In genomic region chr12:27501956-27502562, GRCh38 we compare ENCODE assay signal across 23 cellular contexts. TPM values are rescaled to one million over a fixed set of nuclear protein-coding genes. Genes with fewer than 3 reads are reported as not detected.
"Had no signal": no experiment of that assay in that cellular context is flagged by ENCODE, and none has a peak within 500 bp of the region (broad histone marks: within the 10 kb centered on the region; RNA-seq: fewer than 3 reads in every experiment).

No MANE protein-coding gene starts in this region.

- H3K9me3 ChIP-seq: colonic mucosa, tibial nerve had no signal

- H3K79me2 ChIP-seq: parathyroid adenoma had no signal

- H3K9me3 Mint-ChIP-seq: central memory CD8-positive, alpha-beta T cell had no signal

- H3K4me3 ChIP-seq: colonic mucosa, lung, smooth muscle cell, tibial nerve had no signal

- H3K4me3 Mint-ChIP-seq: central memory CD8-positive, alpha-beta T cell; nephron; stimulated activated naive B cell treated with anti-CD40 and anti-IgM and Interleukin-4, amounts not matched to agents 10 μg/mL and 1 μg/mL and 100 μg/mL, for 72 hours had no signal

- H3K4me1 ChIP-seq: colonic mucosa, foreskin keratinocyte, parathyroid adenoma, tibial nerve had no signal

- H3K27ac Mint-ChIP-seq: nephron; stimulated activated naive B cell treated with anti-CD40 and anti-IgM and Interleukin-4, amounts not matched to agents 10 μg/mL and 1 μg/mL and 100 μg/mL, for 72 hours had no signal

- DNase-seq: activated CD4-positive, alpha-beta T cell treated with anti-CD3 and anti-CD28 coated beads, Interleukin-2, amount 50 U/mL, for 1 hour; aorta; brain microvascular endothelial cell; colonic mucosa; foreskin keratinocyte; hippocampal formation; islet precursor cell; Right ventricle myocardium superior; stimulated activated CD4-positive, alpha-beta T cell treated with anti-CD3 and anti-CD28 coated beads, Interleukin-4, amount 100 ng/mL, for 24 hours; stimulated activated naive B cell treated with anti-CD40 and anti-IgM and Interleukin-4, amounts not matched to agents 10 μg/mL and 1 μg/mL and 100 μg/mL, for 72 hours; substantia nigra; SW 1271 had no signal

- H3K36me3 ChIP-seq: brain microvascular endothelial cell, colonic mucosa, tibial nerve had no signal

- ATAC-seq: foreskin keratinocyte; left lobe of liver; sciatic nerve; stimulated activated naive B cell treated with anti-CD40 and anti-IgM and Interleukin-4, amounts not matched to agents 10 μg/mL and 1 μg/mL and 100 μg/mL, for 72 hours had no signal

- H3K4me2 ChIP-seq: smooth muscle cell had no signal

- H3K4me1 Mint-ChIP-seq: central memory CD8-positive, alpha-beta T cell; nephron had no signal

- H2AFZ ChIP-seq: parathyroid adenoma had no signal

- FAIRE-seq: TTC549 had no signal

- H3K9ac ChIP-seq: parathyroid adenoma had no signal

- H3K27ac ChIP-seq: brain microvascular endothelial cell, colonic mucosa, foreskin keratinocyte, parathyroid adenoma, tibial nerve had no signal

- H3K27me3 ChIP-seq: brain microvascular endothelial cell, colonic mucosa, foreskin keratinocyte, tibial nerve had no signal

RNA-seq across cellular contexts. Expression of gene SMCO2, which starts 55.5 kb away (rescaled TPM):
- total RNA-seq: epithelial cell of proximal tubule, fibroblast of lung, left lobe of liver, Right ventricle myocardium superior, smooth muscle cell, tibial nerve had no signal
- polyA plus RNA-seq: fibroblast of lung, smooth muscle cell had no signal
